In the genomic region with DNA sequence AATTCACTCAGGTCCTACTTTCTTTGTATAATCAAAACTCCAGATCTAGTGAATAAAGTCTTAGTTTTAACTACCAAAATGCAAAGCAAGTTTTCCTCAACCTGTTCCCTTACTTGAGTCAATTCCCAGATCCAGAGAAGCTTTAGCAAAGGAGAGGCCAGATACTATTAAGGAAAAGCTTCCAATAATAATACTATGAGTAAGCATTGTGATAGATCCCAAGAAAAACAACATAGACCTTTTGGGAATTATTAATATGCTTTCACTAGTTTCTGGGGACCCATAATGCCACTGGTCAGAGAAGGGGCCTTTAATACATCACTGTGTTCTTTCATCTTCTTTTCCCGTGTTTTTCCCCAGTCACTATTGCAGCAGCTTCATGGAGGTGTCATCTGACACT, we compare ENCODE assay signal across 9 cellular contexts.
"Had no signal": no experiment of that assay in that cellular context is flagged by ENCODE, and none has a peak within 500 bp of the region (broad histone marks: within the 10 kb centered on the region; RNA-seq: fewer than 3 reads in every experiment).

No MANE protein-coding gene starts in this region.

- H3K4me1 ChIP-seq: HAP-1 had no signal

- DNase-seq: GM23248, GOT3, H7, HFFc6, KBM-7 had no signal

- FAIRE-seq: HepG2 had no signal

- H3K36me3 ChIP-seq: HAP-1 had no signal

- H3K27ac ChIP-seq: GM23248, HL-60 had no signal

- H3K4me3 ChIP-seq: GM23248, HAP-1 had no signal

- ATAC-seq: HCT116, HepG2 had no signal
